Comparison of ENCODE assay signal across 10 cellular contexts in the genomic region with DNA sequence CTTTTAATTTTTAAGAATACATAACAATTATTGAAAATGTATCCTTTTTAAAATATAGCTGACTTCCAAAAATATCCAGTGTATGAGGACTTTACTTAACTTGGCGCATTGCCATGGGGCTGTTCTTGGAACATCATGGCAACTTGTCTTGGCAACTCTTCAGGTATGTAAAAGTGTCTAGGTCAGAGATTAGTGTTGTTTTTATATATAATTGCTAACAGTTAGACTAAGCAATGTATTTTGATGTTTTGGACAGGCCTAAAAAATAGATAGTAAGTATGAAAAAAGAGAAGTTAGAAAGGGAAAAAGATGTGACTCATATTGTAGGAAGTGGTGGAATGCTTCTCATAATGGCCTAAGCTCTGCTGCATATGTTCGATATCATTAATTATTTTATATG.
DNase-seq lines count a peak whose midpoint lies in the region; ATAC-seq, FAIRE-seq and TF ChIP-seq lines count a peak whose summit lies in the region.
"Had no signal": no experiment of that assay in that cellular context is flagged by ENCODE, and none has a peak within 500 bp of the region (broad histone marks: within the 10 kb centered on the region; RNA-seq: fewer than 3 reads in every experiment).

No MANE protein-coding gene starts in this region.

- intact Hi-C loops in endothelial cell of umbilical vein (cut with micrococcal nuclease) (no loop called here), ovary (cut with DNase I) (no loop called here)

- no peak for TF ChIP-seq EP300 in ovary (IDR thresholded peaks at IDR 0.05)

- dilution Hi-C loops in endothelial cell of umbilical vein (cut with MboI; ENCODE audit: extremely low pct_ligation_motif_present, low sequenced_read_pairs) = no loop called here

- 95 to 96% methylated on average over 2 of the region's 2 CpGs for WGBS in GM23248 (ENCODE audit: low coverage in 1 of 2, low lambda C conversion rate in 2 of 2, missing lambda C conversion rate in 2 of 2), 2 experiments
- 17 to 46% (median 28%) methylated on average over 2 of the region's 2 CpGs for WGBS in ovary, 3 donors

- POLR2A ChIA-PET in endothelial cell of umbilical vein (lab: Charles Lee) = no interaction called here

- H3K4me2 ChIP-seq in GM23248 (ENCODE audit: unreplicated experiment) (peak overlapping the region; percentile 6), endothelial cell of umbilical vein (ENCODE audit: insufficient read depth, low read length) (peak overlapping the region; percentile 29), osteoblast (ENCODE audit: insufficient read depth, low read length) (no peak overlapping the region)

- no peak overlapping the region for H3K9ac ChIP-seq in GM23248
- H3K9ac ChIP-seq in endothelial cell of umbilical vein (replicated peaks; ENCODE audit: extremely low read depth, insufficient read depth, low read length) = no peak overlapping the region

- H4K20me1 ChIP-seq in GM23248 (ENCODE audit: insufficient read depth) (no peaks in the 10 kb centered on the region), endothelial cell of umbilical vein (replicated peaks; ENCODE audit: control insufficient read depth, extremely low read depth, insufficient read depth, low read length) (no peaks in the 10 kb centered on the region), osteoblast (ENCODE audit: insufficient read depth, low read length) (no peaks in the 10 kb centered on the region)

- in situ Hi-C loops in GM23248 (cut with MboI) = no loop called here

- H3K36me3 ChIP-seq in GM23248 (ENCODE audit: low read depth) = peaks cover 46% of the 10 kb centered on the region
- peaks cover 0 to 5% of the 10 kb centered on the region in 2 experiments for H3K36me3 ChIP-seq in endothelial cell of umbilical vein (ENCODE audit: control insufficient read depth in 2 of 2, extremely low read depth in 1 of 2, insufficient read depth in 2 of 2, low read length in 2 of 2)
- H3K36me3 ChIP-seq in ovary = no peaks in the 10 kb centered on the region
- H3K36me3 ChIP-seq in osteoblast (ENCODE audit: insufficient read depth, low read length) = peaks cover 24% of the 10 kb centered on the region

- H3K4me3 ChIP-seq in GM23248 (no peak overlapping the region), endothelial cell of umbilical vein (replicated peaks in 1 of 3; ENCODE audit: insufficient read depth in 1 of 3, low read depth in 1 of 3, low read length in 3 of 3) (no peak overlapping the region), ovary (no peak overlapping the region), osteoblast (ENCODE audit: insufficient read depth, low read length) (no peak overlapping the region)

- no TSS peak for BruUV-seq in endothelial cell of umbilical vein (replicated peaks; lab: Mats Ljungman, UMichigan)

- no peaks in the 10 kb centered on the region for H3K9me2 ChIP-seq in GM23248 (ENCODE audit: insufficient read depth)

- H3K9me1 ChIP-seq in endothelial cell of umbilical vein (replicated peaks; ENCODE audit: control insufficient read depth, extremely low read depth, insufficient read depth, low read length) = no peaks in the 10 kb centered on the region

- TF ChIP-seq CTCF in endothelial cell of umbilical vein (IDR thresholded peaks at IDR 0.05; ENCODE audit: extremely low read depth in 1 of 2, insufficient read depth in 1 of 2, low read depth in 1 of 2, low read length in 2 of 2) (no peak), ovary (IDR thresholded peaks at IDR 0.05) (no peak), osteoblast (IDR thresholded peaks at IDR 0.05; ENCODE audit: extremely low read depth, low read depth, low read length) (no peak)

- TF ChIP-seq POLR2A in endothelial cell of umbilical vein (IDR thresholded peaks at IDR 0.05; ENCODE audit: low read depth, low read length) (no peak), ovary (IDR thresholded peaks at IDR 0.05) (no peak)

- H3K79me2 ChIP-seq in GM23248 (ENCODE audit: insufficient read depth) = no peaks in the 10 kb centered on the region
- no peaks in the 10 kb centered on the region for H3K79me2 ChIP-seq in endothelial cell of umbilical vein (ENCODE audit: control insufficient read depth, insufficient read depth, low read length)
- H3K79me2 ChIP-seq in osteoblast (ENCODE audit: insufficient read depth, low read length) = no peaks in the 10 kb centered on the region

- CTCF ChIA-PET in endothelial cell of umbilical vein (lab: Charles Lee) = interaction anchor here (0.7 to 1.7 kb wide), 9 partner anchors 10 to 261 kb away, joined by 3 to 7 read pairs (median 5); no protein-coding TSS in a partner anchor

- H3K4me1 ChIP-seq in GM23248 (ENCODE audit: insufficient read depth) (no peaks in the 10 kb centered on the region), endothelial cell of umbilical vein (ENCODE audit: control insufficient read depth, extremely low read depth, insufficient read depth, low read length) (peaks cover 10% of the 10 kb centered on the region), ovary (ENCODE audit: insufficient read depth) (no peaks in the 10 kb centered on the region), osteoblast (ENCODE audit: insufficient read depth, low read length) (peaks cover 11% of the 10 kb centered on the region)

- ATAC-seq in GM21423 (IDR thresholded peaks at IDR 0.05; ENCODE audit: unreplicated experiment) (no peak), HG02852 (IDR thresholded peaks at IDR 0.05; ENCODE audit: unreplicated experiment) (no peak)

- no peaks in the 10 kb centered on the region for H3F3A ChIP-seq in GM23248 (ENCODE audit: insufficient read depth)

- DNase-seq in GM23248 (peak; percentile 62), NCI-H69 (lab: John Stamatoyannopoulos, UW) (peak; percentile 28), endothelial cell of umbilical vein (ENCODE audit: low read depth, low spot score) (peak; percentile 78), ovary (peak; percentile 18 to 53 (median 32)), osteoblast (ENCODE audit: insufficient read length, low spot score, missing footprints) (no peak)
- DNase-seq: activated naive CD4-positive, alpha-beta T cell treated with anti-CD3 and anti-CD28 coated beads for 36 hours; stimulated activated naive CD4-positive, alpha-beta T cell; T1000 had no signal

- FAIRE-seq in endothelial cell of umbilical vein (lab: Jason Lieb, UNC) = peak; percentile 73

- H3K27ac ChIP-seq in GM23248 (no peak overlapping the region), endothelial cell of umbilical vein (ENCODE audit: insufficient read depth, low read depth, low read length) (no peak overlapping the region), ovary (no peak overlapping the region), osteoblast (ENCODE audit: low read depth, low read length) (no peak overlapping the region)

- H2AFZ ChIP-seq in GM23248 (no peak overlapping the region), endothelial cell of umbilical vein (ENCODE audit: low read depth, low read length) (no peak overlapping the region), osteoblast (ENCODE audit: low read length) (no peak overlapping the region)

- H3K9me3 ChIP-seq in GM23248 (ENCODE audit: low read depth) = no peaks in the 10 kb centered on the region
- no peaks in the 10 kb centered on the region for H3K9me3 ChIP-seq in endothelial cell of umbilical vein (replicated peaks; ENCODE audit: control insufficient read depth, insufficient read depth, low read length)
- no peaks in the 10 kb centered on the region for H3K9me3 ChIP-seq in ovary
- H3K9me3 ChIP-seq in osteoblast (ENCODE audit: low read depth, low read length) = no peaks in the 10 kb centered on the region

- H3K27me3 ChIP-seq in GM23248 (replicated peaks; ENCODE audit: insufficient read depth) (no peaks in the 10 kb centered on the region), endothelial cell of umbilical vein (ENCODE audit: control insufficient read depth in 2 of 2, insufficient read depth in 2 of 2, low read length in 2 of 2) (no peaks in the 10 kb centered on the region), ovary (no peaks in the 10 kb centered on the region), osteoblast (ENCODE audit: insufficient read depth, low read length) (no peaks in the 10 kb centered on the region)

TF ChIP-seq in endothelial cell of umbilical vein, 7 proteins besides CTCF, POLR2A, EP300 and RAD21:
- TF ChIP-seq JUN (IDR thresholded peaks at IDR 0.05; ENCODE audit: borderline replicate concordance, insufficient read depth, insufficient read length, low read depth) = peak; percentile 15
- no peak for TF ChIP-seq MYC (IDR thresholded peaks at IDR 0.05; ENCODE audit: low read depth, low read length)
- peak; percentile 44 for TF ChIP-seq FOS (IDR thresholded peaks at IDR 0.05; ENCODE audit: borderline replicate concordance, insufficient read depth, low read length)
